Comparison of ENCODE assay signal across 21 cellular contexts in genomic region chr13:48661112-48661511, GRCh38. TPM values are rescaled to one million over a fixed set of nuclear protein-coding genes. Genes with fewer than 3 reads are reported as not detected.
DNase-seq lines count a peak whose midpoint lies in the region; ATAC-seq and TF ChIP-seq lines count a peak whose summit lies in the region.
"Had no signal": no experiment of that assay in that cellular context is flagged by ENCODE, and none has a peak within 500 bp of the region (broad histone marks: within the 10 kb centered on the region; RNA-seq: fewer than 3 reads in every experiment).

No MANE protein-coding gene starts in this region.

- peak overlapping the region; percentile 6 for H4K91ac ChIP-seq in trophoblast cell (ENCODE audit: low read depth, low read length)

- no peak for TF ChIP-seq CTCF in left ventricle myocardium inferior (IDR thresholded peaks at IDR 0.05; ENCODE audit: borderline replicate concordance)

- peaks cover 44% of the 10 kb centered on the region for H3K9me3 ChIP-seq in left ventricle myocardium inferior (replicated peaks)
- H3K9me3 ChIP-seq in trophoblast cell (ENCODE audit: insufficient read depth, low read depth, low read length), result no peaks in the 10 kb centered on the region
- H3K9me3 ChIP-seq: SJCRH30 had no signal

- no peak overlapping the region for H3K4me3 ChIP-seq in left ventricle myocardium inferior
- H3K4me3 ChIP-seq in trophoblast cell (ENCODE audit: low read depth, low read length), result no peak overlapping the region
- H3K4me3 ChIP-seq: SJCRH30 had no signal

- H3K4me1 ChIP-seq in left ventricle myocardium inferior (peaks cover 26% of the 10 kb centered on the region), trophoblast cell (ENCODE audit: control insufficient read depth in 1 of 2, insufficient read depth in 2 of 2, low read length in 2 of 2) (no peaks in the 10 kb centered on the region)
- H3K4me1 ChIP-seq: SJCRH30 had no signal

- peaks cover 18% of the 10 kb centered on the region for H3K4me1 Mint-ChIP-seq in activated T-cell treated with anti-CD3 and anti-CD28 coated beads, Interleukin-2, amount 50 U/mL, for 72 hours (ENCODE audit: low read depth)

- WGBS in trophoblast cell (ENCODE audit: extremely low coverage, insufficient coverage, insufficient read length), result no CpG with 5 or more reads among the region's 5 CpGs

- H3K27ac ChIP-seq in left ventricle myocardium inferior (replicated peaks) (peak overlapping the region; percentile 82), trophoblast cell (ENCODE audit: low read depth, low read length) (no peak overlapping the region)
- H3K27ac ChIP-seq: RWPE1, SJCRH30 had no signal

- H3K27ac Mint-ChIP-seq in activated T-cell treated with anti-CD3 and anti-CD28 coated beads, Interleukin-2, amount 50 U/mL, for 72 hours, result peak overlapping the region; percentile 26
- H3K27ac Mint-ChIP-seq: B cell had no signal

- no peak overlapping the region for H4K8ac ChIP-seq in trophoblast cell (ENCODE audit: low read depth, low read length)

- H4K12ac ChIP-seq in trophoblast cell (ENCODE audit: low read depth, low read length), result no peak overlapping the region

- H3K36me3 ChIP-seq in left ventricle myocardium inferior, result no peaks in the 10 kb centered on the region
- H3K36me3 ChIP-seq in trophoblast cell (ENCODE audit: control insufficient read depth in 1 of 2, insufficient read depth in 2 of 2, low read length in 2 of 2), result no peaks in the 10 kb centered on the region
- H3K36me3 ChIP-seq: SJCRH30 had no signal

- H2BK5ac ChIP-seq in trophoblast cell (ENCODE audit: low read depth, low read length, poor library complexity), result no peak overlapping the region

- H2BK12ac ChIP-seq in trophoblast cell (ENCODE audit: low read length), result no peak overlapping the region

- H3K18ac ChIP-seq in trophoblast cell (ENCODE audit: low read length), result no peak overlapping the region

- ATAC-seq in activated T-cell treated with anti-CD3 and anti-CD28 coated beads, Interleukin-2, amount 50 U/mL, for 72 hours (replicated peaks in 1 of 2), result no peak
- ATAC-seq in HG03520 (IDR thresholded peaks at IDR 0.05; ENCODE audit: unreplicated experiment), result no peak
- ATAC-seq: HepG2, PC-3 had no signal

- H3K27me3 ChIP-seq in left ventricle myocardium inferior (ENCODE audit: low read depth) (no peaks in the 10 kb centered on the region), trophoblast cell (ENCODE audit: insufficient read depth, low read length) (no peaks in the 10 kb centered on the region)
- H3K27me3 ChIP-seq: SJCRH30 had no signal

- H2BK120ac ChIP-seq in trophoblast cell (ENCODE audit: insufficient read depth, low read length, poor library complexity), result no peak overlapping the region

- DNase-seq in activated T-cell treated with anti-CD3 and anti-CD28 coated beads, Interleukin-2, amount 50 U/mL, for 72 hours, result no peak
- no peak for DNase-seq in activated T-cell treated with anti-CD3 and anti-CD28 coated beads, Interleukin-2, amount 50 U/mL, for 1 hour
- DNase-seq in NCI-H82 treated with DMSO at 0.1 percent for 48 hours (lab: John Stamatoyannopoulos, UW; ENCODE audit: unreplicated experiment) (peak; percentile 69), left ventricle myocardium inferior (no peak), trophoblast cell (no peak), Ammon's horn (ENCODE audit: low spot score) (no peak), NCI-H510A treated with DMSO at 0.1 percent for 48 hours (lab: John Stamatoyannopoulos, UW) (no peak)
- DNase-seq: 8988T; CD4-positive, alpha-beta memory T cell; NCI-H1105; NCI-H1694; NCI-H510A; NCI-H774; PC-3; SJCRH30 had no signal

- peaks cover 10 to 11% of the 10 kb centered on the region in 2 donors for H3K36me3 Mint-ChIP-seq in activated T-cell treated with anti-CD3 and anti-CD28 coated beads, Interleukin-2, amount 50 U/mL, for 72 hours (ENCODE audit: insufficient read depth in 2 of 2)

- H2AFZ ChIP-seq in trophoblast cell (ENCODE audit: insufficient read depth, low read length, poor library complexity), result no peak overlapping the region

- no peak overlapping the region for H3K14ac ChIP-seq in trophoblast cell (ENCODE audit: low read length)

- H3K27me3 Mint-ChIP-seq in activated T-cell treated with anti-CD3 and anti-CD28 coated beads, Interleukin-2, amount 50 U/mL, for 72 hours (ENCODE audit: low read depth), result no peaks in the 10 kb centered on the region
- H3K27me3 Mint-ChIP-seq: B cell; CD4-positive, alpha-beta memory T cell had no signal

- no peak overlapping the region for H3K23ac ChIP-seq in trophoblast cell (ENCODE audit: low read length)

- H3K4ac ChIP-seq in trophoblast cell (ENCODE audit: low read depth, low read length), result no peak overlapping the region

- no peak overlapping the region for H3K4me2 ChIP-seq in trophoblast cell (ENCODE audit: low read length)

- H2AK5ac ChIP-seq in trophoblast cell (ENCODE audit: low read length), result no peak overlapping the region

- no peaks in the 10 kb centered on the region for H3K79me2 ChIP-seq in trophoblast cell (ENCODE audit: control insufficient read depth, insufficient read depth, low read length, poor library complexity)

- intact Hi-C loops in left ventricle myocardium inferior (cut with micrococcal nuclease), result no loop called here

- H3K9ac ChIP-seq in trophoblast cell (ENCODE audit: low read length), result no peak overlapping the region

- H3K9me3 Mint-ChIP-seq in activated T-cell treated with anti-CD3 and anti-CD28 coated beads, Interleukin-2, amount 50 U/mL, for 72 hours, result peaks cover 20 to 24% of the 10 kb centered on the region in 2 donors

- peaks cover 2% of the 10 kb centered on the region for H3K79me1 ChIP-seq in trophoblast cell (ENCODE audit: low read length)

- H3K4me3 Mint-ChIP-seq in activated T-cell treated with anti-CD3 and anti-CD28 coated beads, Interleukin-2, amount 50 U/mL, for 72 hours, result no peak overlapping the region
- H3K4me3 Mint-ChIP-seq: B cell; CD4-positive, alpha-beta memory T cell had no signal

RNA-seq across cellular contexts. Expression of gene CYSLTR2, which starts 7.4 kb away (rescaled TPM):
- 1 to 10 TPM; 3.1 to 4.0 TPM for total RNA-seq in activated T-cell treated with anti-CD3 and anti-CD28 coated beads, Interleukin-2, amount 50 U/mL, for 72 hours
- 7.6 TPM for total RNA-seq in left ventricle myocardium inferior
- 9.4 and 10.1 TPM in 2 replicates for polyA plus RNA-seq in trophoblast cell (2013)
- total RNA-seq: B cell, H1, HepG2, PC-3, SJCRH30 had no signal
- polyA plus RNA-seq: AG04450, H1, HepG2 had no signal
